1 cellular context compared by ENCODE assay signal in genomic region chr6:163485388-163485851, GRCh38.
TF ChIP-seq lines count a peak whose summit lies in the region.

No MANE protein-coding gene starts in this region.

TF ChIP-seq in K562, 482 proteins besides CTCF, POLR2A, EP300 and RAD21 (continued from another document):
- TF ChIP-seq JUND (IDR thresholded peaks at IDR 0.05; ENCODE audit: borderline replicate concordance, low read depth, low read length), result no peak
- TF ChIP-seq JUND (tag; IDR thresholded peaks at IDR 0.05; ENCODE audit: borderline replicate concordance, low read depth, low read length), result 0 out of 3 replicates have a peak, but pooled peaks have one; percentile 25
- TF ChIP-seq YY1 (IDR thresholded peaks at IDR 0.05; ENCODE audit: borderline replicate concordance in 1 of 3, control insufficient read depth in 1 of 3, extremely low read depth in 1 of 3, insufficient read depth in 3 of 3, insufficient read length in 1 of 3, insufficient replicate concordance in 2 of 3, low read depth in 1 of 3, low read length in 2 of 3), result peak in 1 of 3 experiments; percentile 29
- 0 out of 2 replicates have a peak, but pooled peaks have one; percentile 25 for TF ChIP-seq NFIC (IDR thresholded peaks at IDR 0.05)
- TF ChIP-seq SMARCA4 (IDR thresholded peaks at IDR 0.05), result peak; percentile 74
- 0 out of 2 replicates have a peak, but pooled peaks have one; percentile 39 for TF ChIP-seq MTA3 (IDR thresholded peaks at IDR 0.05; ENCODE audit: borderline replicate concordance)
- no peak for TF ChIP-seq PTRF (tag; IDR thresholded peaks at IDR 0.05)
- TF ChIP-seq ZFX (CRISPR knock-in tag; IDR thresholded peaks at IDR 0.05), result no peak
- TF ChIP-seq ZNF445 (CRISPR knock-in tag; IDR thresholded peaks at IDR 0.05; ENCODE audit: low read depth), result no peak
- no peak for TF ChIP-seq ILK (tag; IDR thresholded peaks at IDR 0.05; ENCODE audit: borderline replicate concordance, low read depth)
- TF ChIP-seq, protein P1, sequence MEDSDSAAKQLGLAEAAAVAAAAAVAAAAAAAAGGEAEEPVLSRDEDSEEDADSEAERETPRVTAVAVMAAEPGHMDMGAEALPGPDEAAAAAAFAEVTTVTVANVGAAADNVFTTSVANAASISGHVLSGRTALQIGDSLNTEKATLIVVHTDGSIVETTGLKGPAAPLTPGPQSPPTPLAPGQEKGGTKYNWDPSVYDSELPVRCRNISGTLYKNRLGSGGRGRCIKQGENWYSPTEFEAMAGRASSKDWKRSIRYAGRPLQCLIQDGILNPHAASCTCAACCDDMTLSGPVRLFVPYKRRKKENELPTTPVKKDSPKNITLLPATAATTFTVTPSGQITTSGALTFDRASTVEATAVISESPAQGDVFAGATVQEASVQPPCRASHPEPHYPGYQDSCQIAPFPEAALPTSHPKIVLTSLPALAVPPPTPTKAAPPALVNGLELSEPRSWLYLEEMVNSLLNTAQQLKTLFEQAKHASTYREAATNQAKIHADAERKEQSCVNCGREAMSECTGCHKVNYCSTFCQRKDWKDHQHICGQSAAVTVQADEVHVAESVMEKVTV (CRISPR knock-in tag; IDR thresholded peaks at IDR 0.05), result 0 out of 2 replicates have a peak, but pooled peaks have one; percentile 8
- peak; percentile 24; the same call in 1 of the 2 replicates for TF ChIP-seq TCF3 (CRISPR knock-in tag; IDR thresholded peaks at IDR 0.05)
- no peak for TF ChIP-seq NFE2L1 (tag; IDR thresholded peaks at IDR 0.05; ENCODE audit: borderline replicate concordance, low read depth)
- peak; percentile 14; the same call in 1 of the 2 replicates for TF ChIP-seq TEAD4 (IDR thresholded peaks at IDR 0.05; ENCODE audit: low read length)
- no peak for TF ChIP-seq TEAD4 (CRISPR knock-in tag; IDR thresholded peaks at IDR 0.05; ENCODE audit: borderline replicate concordance)
- TF ChIP-seq, protein P2, sequence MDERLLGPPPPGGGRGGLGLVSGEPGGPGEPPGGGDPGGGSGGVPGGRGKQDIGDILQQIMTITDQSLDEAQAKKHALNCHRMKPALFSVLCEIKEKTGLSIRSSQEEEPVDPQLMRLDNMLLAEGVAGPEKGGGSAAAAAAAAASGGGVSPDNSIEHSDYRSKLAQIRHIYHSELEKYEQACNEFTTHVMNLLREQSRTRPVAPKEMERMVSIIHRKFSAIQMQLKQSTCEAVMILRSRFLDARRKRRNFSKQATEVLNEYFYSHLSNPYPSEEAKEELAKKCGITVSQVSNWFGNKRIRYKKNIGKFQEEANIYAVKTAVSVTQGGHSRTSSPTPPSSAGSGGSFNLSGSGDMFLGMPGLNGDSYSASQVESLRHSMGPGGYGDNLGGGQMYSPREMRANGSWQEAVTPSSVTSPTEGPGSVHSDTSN (CRISPR knock-in tag; IDR thresholded peaks at IDR 0.05; ENCODE audit: low read depth), result no peak
- TF ChIP-seq, protein P2 (tag; conservative IDR thresholded peaks at IDR 0.05; ENCODE audit: low read depth), result peak; percentile 85
- TF ChIP-seq, protein P3, sequence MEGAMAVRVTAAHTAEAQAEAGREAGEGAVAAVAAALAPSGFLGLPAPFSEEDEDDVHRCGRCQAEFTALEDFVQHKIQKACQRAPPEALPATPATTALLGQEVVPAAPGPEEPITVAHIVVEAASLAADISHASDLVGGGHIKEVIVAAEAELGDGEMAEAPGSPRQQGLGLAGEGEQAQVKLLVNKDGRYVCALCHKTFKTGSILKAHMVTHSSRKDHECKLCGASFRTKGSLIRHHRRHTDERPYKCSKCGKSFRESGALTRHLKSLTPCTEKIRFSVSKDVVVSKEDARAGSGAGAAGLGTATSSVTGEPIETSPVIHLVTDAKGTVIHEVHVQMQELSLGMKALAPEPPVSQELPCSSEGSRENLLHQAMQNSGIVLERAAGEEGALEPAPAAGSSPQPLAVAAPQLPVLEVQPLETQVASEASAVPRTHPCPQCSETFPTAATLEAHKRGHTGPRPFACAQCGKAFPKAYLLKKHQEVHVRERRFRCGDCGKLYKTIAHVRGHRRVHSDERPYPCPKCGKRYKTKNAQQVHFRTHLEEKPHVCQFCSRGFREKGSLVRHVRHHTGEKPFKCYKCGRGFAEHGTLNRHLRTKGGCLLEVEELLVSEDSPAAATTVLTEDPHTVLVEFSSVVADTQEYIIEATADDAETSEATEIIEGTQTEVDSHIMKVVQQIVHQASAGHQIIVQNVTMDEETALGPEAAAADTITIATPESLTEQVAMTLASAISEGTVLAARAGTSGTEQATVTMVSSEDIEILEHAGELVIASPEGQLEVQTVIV (CRISPR knock-in tag; IDR thresholded peaks at IDR 0.05; ENCODE audit: borderline replicate concordance), result no peak
- no peak for TF ChIP-seq ZNF561 (CRISPR knock-in tag; conservative IDR thresholded peaks at IDR 0.05)
- TF ChIP-seq CHD1 (IDR thresholded peaks at IDR 0.05; ENCODE audit: low read length), result no peak
- no peak for TF ChIP-seq NFYB (IDR thresholded peaks at IDR 0.05; ENCODE audit: extremely low read depth, insufficient read length)
- peak; percentile 85 for TF ChIP-seq MEIS2 (IDR thresholded peaks at IDR 0.05; ENCODE audit: partially characterized antibody)
- no peak for TF ChIP-seq KLF6 (CRISPR knock-in tag; IDR thresholded peaks at IDR 0.05; ENCODE audit: borderline replicate concordance)
- TF ChIP-seq NFRKB (IDR thresholded peaks at IDR 0.05; ENCODE audit: low read depth), result 0 out of 2 replicates have a peak, but pooled peaks have one; percentile 18
- TF ChIP-seq, protein P4, sequence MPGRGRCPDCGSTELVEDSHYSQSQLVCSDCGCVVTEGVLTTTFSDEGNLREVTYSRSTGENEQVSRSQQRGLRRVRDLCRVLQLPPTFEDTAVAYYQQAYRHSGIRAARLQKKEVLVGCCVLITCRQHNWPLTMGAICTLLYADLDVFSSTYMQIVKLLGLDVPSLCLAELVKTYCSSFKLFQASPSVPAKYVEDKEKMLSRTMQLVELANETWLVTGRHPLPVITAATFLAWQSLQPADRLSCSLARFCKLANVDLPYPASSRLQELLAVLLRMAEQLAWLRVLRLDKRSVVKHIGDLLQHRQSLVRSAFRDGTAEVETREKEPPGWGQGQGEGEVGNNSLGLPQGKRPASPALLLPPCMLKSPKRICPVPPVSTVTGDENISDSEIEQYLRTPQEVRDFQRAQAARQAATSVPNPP (IDR thresholded peaks at IDR 0.05; ENCODE audit: borderline replicate concordance, insufficient read depth, insufficient read length), result no peak
- TF ChIP-seq, protein P5, sequence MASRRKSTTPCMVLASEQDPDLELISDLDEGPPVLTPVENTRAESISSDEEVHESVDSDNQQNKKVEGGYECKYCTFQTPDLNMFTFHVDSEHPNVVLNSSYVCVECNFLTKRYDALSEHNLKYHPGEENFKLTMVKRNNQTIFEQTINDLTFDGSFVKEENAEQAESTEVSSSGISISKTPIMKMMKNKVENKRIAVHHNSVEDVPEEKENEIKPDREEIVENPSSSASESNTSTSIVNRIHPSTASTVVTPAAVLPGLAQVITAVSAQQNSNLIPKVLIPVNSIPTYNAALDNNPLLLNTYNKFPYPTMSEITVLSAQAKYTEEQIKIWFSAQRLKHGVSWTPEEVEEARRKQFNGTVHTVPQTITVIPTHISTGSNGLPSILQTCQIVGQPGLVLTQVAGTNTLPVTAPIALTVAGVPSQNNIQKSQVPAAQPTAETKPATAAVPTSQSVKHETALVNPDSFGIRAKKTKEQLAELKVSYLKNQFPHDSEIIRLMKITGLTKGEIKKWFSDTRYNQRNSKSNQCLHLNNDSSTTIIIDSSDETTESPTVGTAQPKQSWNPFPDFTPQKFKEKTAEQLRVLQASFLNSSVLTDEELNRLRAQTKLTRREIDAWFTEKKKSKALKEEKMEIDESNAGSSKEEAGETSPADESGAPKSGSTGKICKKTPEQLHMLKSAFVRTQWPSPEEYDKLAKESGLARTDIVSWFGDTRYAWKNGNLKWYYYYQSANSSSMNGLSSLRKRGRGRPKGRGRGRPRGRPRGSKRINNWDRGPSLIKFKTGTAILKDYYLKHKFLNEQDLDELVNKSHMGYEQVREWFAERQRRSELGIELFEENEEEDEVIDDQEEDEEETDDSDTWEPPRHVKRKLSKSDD (conservative IDR thresholded peaks at IDR 0.05; ENCODE audit: low read length), result no peak
- peak in 1 of 2 experiments; percentile 59; a peak in 1 of 4 replicates for TF ChIP-seq FOXK2 (conservative IDR thresholded peaks at IDR 0.05 in 1 of 2, IDR thresholded peaks at IDR 0.05 in 1 of 2; ENCODE audit: low read depth in 2 of 2)
- no peak for TF ChIP-seq NR2C1 (IDR thresholded peaks at IDR 0.05)
- TF ChIP-seq NR2C1 (tag; IDR thresholded peaks at IDR 0.05), result peak; percentile 45; the same call in 1 of the 2 replicates
- 0 out of 3 replicates have a peak, but pooled peaks of 1 of the 2 experiments have one; percentile 16 for TF ChIP-seq CBX3 (IDR thresholded peaks at IDR 0.05; ENCODE audit: borderline replicate concordance in 1 of 2, low read length in 2 of 2)
- peak; percentile 72; the same call in 1 of the 2 replicates for TF ChIP-seq ATF7 (IDR thresholded peaks at IDR 0.05)
- peak; percentile 82 to 86 for TF ChIP-seq TRIM24 (IDR thresholded peaks at IDR 0.05)
- TF ChIP-seq, protein P6, sequence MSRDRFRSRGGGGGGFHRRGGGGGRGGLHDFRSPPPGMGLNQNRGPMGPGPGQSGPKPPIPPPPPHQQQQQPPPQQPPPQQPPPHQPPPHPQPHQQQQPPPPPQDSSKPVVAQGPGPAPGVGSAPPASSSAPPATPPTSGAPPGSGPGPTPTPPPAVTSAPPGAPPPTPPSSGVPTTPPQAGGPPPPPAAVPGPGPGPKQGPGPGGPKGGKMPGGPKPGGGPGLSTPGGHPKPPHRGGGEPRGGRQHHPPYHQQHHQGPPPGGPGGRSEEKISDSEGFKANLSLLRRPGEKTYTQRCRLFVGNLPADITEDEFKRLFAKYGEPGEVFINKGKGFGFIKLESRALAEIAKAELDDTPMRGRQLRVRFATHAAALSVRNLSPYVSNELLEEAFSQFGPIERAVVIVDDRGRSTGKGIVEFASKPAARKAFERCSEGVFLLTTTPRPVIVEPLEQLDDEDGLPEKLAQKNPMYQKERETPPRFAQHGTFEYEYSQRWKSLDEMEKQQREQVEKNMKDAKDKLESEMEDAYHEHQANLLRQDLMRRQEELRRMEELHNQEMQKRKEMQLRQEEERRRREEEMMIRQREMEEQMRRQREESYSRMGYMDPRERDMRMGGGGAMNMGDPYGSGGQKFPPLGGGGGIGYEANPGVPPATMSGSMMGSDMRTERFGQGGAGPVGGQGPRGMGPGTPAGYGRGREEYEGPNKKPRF (IDR thresholded peaks at IDR 0.05; ENCODE audit: low read depth, low read length), result no peak
- TF ChIP-seq DPF2 (IDR thresholded peaks at IDR 0.05), result peak; percentile 75
- TF ChIP-seq SMARCE1 (IDR thresholded peaks at IDR 0.05), result peak; percentile 42; the same call in 1 of the 2 replicates
- TF ChIP-seq SMAD4 (CRISPR knock-in tag; conservative IDR thresholded peaks at IDR 0.05), result peak; percentile 61
- 0 out of 2 replicates have a peak, but pooled peaks have one; percentile 25 for TF ChIP-seq FOXK1 (CRISPR knock-in tag; IDR thresholded peaks at IDR 0.05; ENCODE audit: borderline replicate concordance)
- TF ChIP-seq, protein P7, sequence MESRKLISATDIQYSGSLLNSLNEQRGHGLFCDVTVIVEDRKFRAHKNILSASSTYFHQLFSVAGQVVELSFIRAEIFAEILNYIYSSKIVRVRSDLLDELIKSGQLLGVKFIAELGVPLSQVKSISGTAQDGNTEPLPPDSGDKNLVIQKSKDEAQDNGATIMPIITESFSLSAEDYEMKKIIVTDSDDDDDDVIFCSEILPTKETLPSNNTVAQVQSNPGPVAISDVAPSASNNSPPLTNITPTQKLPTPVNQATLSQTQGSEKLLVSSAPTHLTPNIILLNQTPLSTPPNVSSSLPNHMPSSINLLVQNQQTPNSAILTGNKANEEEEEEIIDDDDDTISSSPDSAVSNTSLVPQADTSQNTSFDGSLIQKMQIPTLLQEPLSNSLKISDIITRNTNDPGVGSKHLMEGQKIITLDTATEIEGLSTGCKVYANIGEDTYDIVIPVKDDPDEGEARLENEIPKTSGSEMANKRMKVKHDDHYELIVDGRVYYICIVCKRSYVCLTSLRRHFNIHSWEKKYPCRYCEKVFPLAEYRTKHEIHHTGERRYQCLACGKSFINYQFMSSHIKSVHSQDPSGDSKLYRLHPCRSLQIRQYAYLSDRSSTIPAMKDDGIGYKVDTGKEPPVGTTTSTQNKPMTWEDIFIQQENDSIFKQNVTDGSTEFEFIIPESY (CRISPR knock-in tag; IDR thresholded peaks at IDR 0.05), result no peak
- TF ChIP-seq CEBPB (tag; IDR thresholded peaks at IDR 0.05), result peak; percentile 94
- TF ChIP-seq ZSCAN32 (CRISPR knock-in tag; IDR thresholded peaks at IDR 0.05), result peak; percentile 88
- TF ChIP-seq ZNF316 (IDR thresholded peaks at IDR 0.05), result peak; percentile 76
- no peak for TF ChIP-seq BRD4 (IDR thresholded peaks at IDR 0.05)
- TF ChIP-seq EP400 (IDR thresholded peaks at IDR 0.05), result peak; percentile 57
- TF ChIP-seq C11orf30 (IDR thresholded peaks at IDR 0.05; ENCODE audit: low read depth), result peak; percentile 79
- no peak for TF ChIP-seq KDM2B (CRISPR knock-in tag; IDR thresholded peaks at IDR 0.05)
- TF ChIP-seq MAFF (IDR thresholded peaks at IDR 0.05; ENCODE audit: low read length), result peak; percentile 63; the same call in 1 of the 2 replicates
- peak; percentile 76; the same call in 1 of the 2 replicates for TF ChIP-seq ESRRA (IDR thresholded peaks at IDR 0.05; ENCODE audit: borderline replicate concordance, low read depth)
